ENCODE assay signal across 20 cellular contexts in genomic region chr15:22915866-22916515, GRCh38.
"Had no signal": no experiment of that assay in that cellular context is flagged by ENCODE, and none has a peak within 500 bp of the region (broad histone marks: within the 10 kb centered on the region; RNA-seq: fewer than 3 reads in every experiment).

No MANE protein-coding gene starts in this region.

- H3K27me3 ChIP-seq: sigmoid colon had no signal

- H2AFZ ChIP-seq: parathyroid adenoma had no signal

- H3K4me1 Mint-ChIP-seq: activated naive CD4-positive, alpha-beta T cell treated with anti-CD3 and anti-CD28 coated beads, Interleukin-2, amount 10 ng/mL, durations not matched to agents 7 days and 5 days; activated naive CD8-positive, alpha-beta T cell treated with anti-CD3 and anti-CD28 coated beads, Interleukin-2, amount 50 U/mL, for 24 hours had no signal

- H3K9me3 ChIP-seq: sigmoid colon had no signal

- H3K4me3 Mint-ChIP-seq: activated naive CD4-positive, alpha-beta T cell treated with anti-CD3 and anti-CD28 coated beads, Interleukin-2, amount 10 ng/mL, durations not matched to agents 7 days and 5 days; activated naive CD8-positive, alpha-beta T cell treated with anti-CD3 and anti-CD28 coated beads, Interleukin-2, amount 50 U/mL, for 24 hours; activated T-cell treated with anti-CD3 and anti-CD28 coated beads, Interleukin-2, amount 50 U/mL, for 4 hours; neural crest cell; stimulated activated naive B cell treated with anti-CD40 and anti-IgM and Interleukin-4, amounts not matched to agents 10 μg/mL and 1 μg/mL and 100 μg/mL, for 72 hours had no signal

- H3K9me3 Mint-ChIP-seq: activated naive CD4-positive, alpha-beta T cell treated with anti-CD3 and anti-CD28 coated beads, Interleukin-2, amount 10 ng/mL, durations not matched to agents 7 days and 5 days; activated naive CD8-positive, alpha-beta T cell treated with anti-CD3 and anti-CD28 coated beads, Interleukin-2, amount 50 U/mL, for 24 hours; activated T-cell treated with anti-CD3 and anti-CD28 coated beads, Interleukin-2, amount 50 U/mL, for 4 hours; neural crest cell; stimulated activated naive B cell treated with anti-CD40 and anti-IgM and Interleukin-4, amounts not matched to agents 10 μg/mL and 1 μg/mL and 100 μg/mL, for 72 hours had no signal

- H3K4me1 ChIP-seq: parathyroid adenoma, sigmoid colon had no signal

- H3K4me3 ChIP-seq: lung, sigmoid colon had no signal

- DNase-seq: activated CD4-positive, alpha-beta T cell treated with anti-CD3 and anti-CD28 coated beads, Interleukin-2, amount 50 U/mL, for 1 hour; activated CD8-positive, alpha-beta memory T cell treated with anti-CD3 and anti-CD28 coated beads, Interleukin-2, amount 50 U/mL, for 4 hours; activated naive CD4-positive, alpha-beta T cell treated with anti-CD3 and anti-CD28 coated beads, Interleukin-2, amount 10 ng/mL, durations not matched to agents 7 days and 5 days; activated naive CD8-positive, alpha-beta T cell treated with anti-CD3 and anti-CD28 coated beads, Interleukin-2, amount 50 U/mL, for 24 hours; activated T-cell treated with anti-CD3 and anti-CD28 coated beads, Interleukin-2, amount 50 U/mL, for 4 hours; anterior cingulate cortex; cortex of kidney; glutamatergic neuron; hippocampal formation; left colon; midbrain; sigmoid colon; stimulated activated naive B cell treated with anti-CD40 and anti-IgM and Interleukin-4, amounts not matched to agents 10 μg/mL and 1 μg/mL and 100 μg/mL, for 72 hours; T-helper 1 cell; T-helper 9 cell had no signal

- ATAC-seq: activated CD4-positive, CD25-positive, alpha-beta regulatory T cell treated with anti-CD3 and anti-CD28 coated beads, Interleukin-2, amount 50 U/mL, for 24 hours; activated naive CD8-positive, alpha-beta T cell treated with anti-CD3 and anti-CD28 coated beads, Interleukin-2, amount 50 U/mL, for 24 hours; activated T-cell treated with anti-CD3 and anti-CD28 coated beads, Interleukin-2, amount 50 U/mL, for 4 hours; left colon; stimulated activated naive B cell treated with anti-CD40 and anti-IgM and Interleukin-4, amounts not matched to agents 10 μg/mL and 1 μg/mL and 100 μg/mL, for 72 hours had no signal

- H3K36me3 Mint-ChIP-seq: activated naive CD4-positive, alpha-beta T cell treated with anti-CD3 and anti-CD28 coated beads, Interleukin-2, amount 10 ng/mL, durations not matched to agents 7 days and 5 days had no signal

- FAIRE-seq: islet of Langerhans had no signal

- H3K27ac Mint-ChIP-seq: activated naive CD4-positive, alpha-beta T cell treated with anti-CD3 and anti-CD28 coated beads, Interleukin-2, amount 10 ng/mL, durations not matched to agents 7 days and 5 days; activated naive CD8-positive, alpha-beta T cell treated with anti-CD3 and anti-CD28 coated beads, Interleukin-2, amount 50 U/mL, for 24 hours; stimulated activated naive B cell treated with anti-CD40 and anti-IgM and Interleukin-4, amounts not matched to agents 10 μg/mL and 1 μg/mL and 100 μg/mL, for 72 hours had no signal

- H3K27me3 Mint-ChIP-seq: activated naive CD4-positive, alpha-beta T cell treated with anti-CD3 and anti-CD28 coated beads, Interleukin-2, amount 10 ng/mL, durations not matched to agents 7 days and 5 days; activated naive CD8-positive, alpha-beta T cell treated with anti-CD3 and anti-CD28 coated beads, Interleukin-2, amount 50 U/mL, for 24 hours; stimulated activated naive B cell treated with anti-CD40 and anti-IgM and Interleukin-4, amounts not matched to agents 10 μg/mL and 1 μg/mL and 100 μg/mL, for 72 hours had no signal

- H3K27ac ChIP-seq: parathyroid adenoma, sigmoid colon had no signal

- H3K79me2 ChIP-seq: parathyroid adenoma had no signal

- H3K9ac ChIP-seq: parathyroid adenoma had no signal
